8 cellular contexts compared by ENCODE assay signal in genomic region chr5:114223866-114224265, GRCh38.
DNase-seq lines count a peak whose midpoint lies in the region; ATAC-seq and TF ChIP-seq lines count a peak whose summit lies in the region.

No MANE protein-coding gene starts in this region.

- H3K27ac Mint-ChIP-seq in immature natural killer cell, result no peak overlapping the region

- H3K9me3 Mint-ChIP-seq in immature natural killer cell, result peaks cover 4 to 39% (median 11%) of the 10 kb centered on the region in 6 donors

- no peak for TF ChIP-seq CTCF in lower leg skin (IDR thresholded peaks at IDR 0.05)

- no peak for TF ChIP-seq POLR2A in lower leg skin (IDR thresholded peaks at IDR 0.05)

- H3K4me3 ChIP-seq in lower leg skin (ENCODE audit: low read depth, poor library complexity, severe bottlenecking), result no peak overlapping the region

- 86 to 91% methylated on average over 1 of the region's 1 CpG for WGBS in lower leg skin, 2 donors

- intact Hi-C loops in lower leg skin (cut with DNase I; ENCODE audit: low total_unique reads), result no loop called here

- ATAC-seq in GM21390 (IDR thresholded peaks at IDR 0.05; ENCODE audit: unreplicated experiment), result peak; percentile 93

- H3K4me1 Mint-ChIP-seq in immature natural killer cell, result no peaks in the 10 kb centered on the region

- DNase-seq in DMS53 (lab: John Stamatoyannopoulos, UW) (peak; percentile 80), MV-4-11 (lab: John Stamatoyannopoulos, UW) (peak; percentile 73), foreskin melanocyte (peak; percentile 8), NCI-H774 (lab: John Stamatoyannopoulos, UW) (no peak), lower leg skin (ENCODE audit: low spot score in 2 of 2) (no peak), immature natural killer cell (no peak), CD1c-positive myeloid dendritic cell (ENCODE audit: extremely low spot score) (no peak)

- H3K27me3 Mint-ChIP-seq in immature natural killer cell (ENCODE audit: low read depth in 3 of 3), result no peaks in the 10 kb centered on the region

- no peak overlapping the region for H3K4me3 Mint-ChIP-seq in immature natural killer cell

- no peaks in the 10 kb centered on the region for H3K36me3 Mint-ChIP-seq in immature natural killer cell

Comparison
In these comparisons a context has a peak if more than half of its experiments do, and no peak if none do; other contexts are left out.
1. DNase-seq: peak in DMS53 (single experiment), MV-4-11 (single experiment) and foreskin melanocyte (single experiment); none in NCI-H774 (single experiment), lower leg skin (0 of 2), immature natural killer cell (0 of 3) and CD1c-positive myeloid dendritic cell (single experiment).